In genomic region chr2:170369894-170370293, GRCh38 we compare ENCODE assay signal across 8 cellular contexts.
A peak's percentile ranks its signal among the peaks of the same experiment; 100 is the strongest.
DNase-seq lines count a peak whose midpoint lies in the region; ATAC-seq, FAIRE-seq and TF ChIP-seq lines count a peak whose summit lies in the region.

No MANE protein-coding gene starts in this region.

- peaks cover 7% of the 10 kb centered on the region for H3K4me1 Mint-ChIP-seq in stimulated activated memory B cell treated with anti-CD40 and anti-IgM and Interleukin-4, amounts not matched to agents 10 μg/mL and 1 μg/mL and 100 μg/mL, for 72 hours

- H3K36me3 ChIP-seq in A673 (ENCODE audit: insufficient read depth, low read length, poor library complexity, severe bottlenecking) = no peaks in the 10 kb centered on the region

- TF ChIP-seq CTCF in A673 (conservative IDR thresholded peaks at IDR 0.05; ENCODE audit: low read depth, low read length) (peak; percentile 54; the same call in 1 of the 2 replicates), RWPE1 (conservative IDR thresholded peaks at IDR 0.05; ENCODE audit: low read depth) (peak; percentile 35)

- intact Hi-C loops in A673 (cut with micrococcal nuclease; ENCODE audit: unreplicated experiment) = loop anchor here (5.0 kb wide), 1 partner anchor 918 kb away; no protein-coding TSS in a partner anchor

- H3K4me1 ChIP-seq in A673 (ENCODE audit: insufficient read depth, low read length, poor library complexity, severe bottlenecking) = no peaks in the 10 kb centered on the region

- no peaks in the 10 kb centered on the region for H3K36me3 Mint-ChIP-seq in stimulated activated memory B cell treated with anti-CD40 and anti-IgM and Interleukin-4, amounts not matched to agents 10 μg/mL and 1 μg/mL and 100 μg/mL, for 72 hours

- H3K27me3 Mint-ChIP-seq in stimulated activated memory B cell treated with anti-CD40 and anti-IgM and Interleukin-4, amounts not matched to agents 10 μg/mL and 1 μg/mL and 100 μg/mL, for 72 hours = peaks cover 55% of the 10 kb centered on the region

- H3K9me3 Mint-ChIP-seq in stimulated activated memory B cell treated with anti-CD40 and anti-IgM and Interleukin-4, amounts not matched to agents 10 μg/mL and 1 μg/mL and 100 μg/mL, for 72 hours = no peaks in the 10 kb centered on the region

- no peak overlapping the region for H3K27ac ChIP-seq in A673 (ENCODE audit: low read depth, low read length, poor library complexity, severe bottlenecking)
- no peak overlapping the region for H3K27ac ChIP-seq in RWPE1
- no peak overlapping the region for H3K27ac ChIP-seq in substantia nigra (ENCODE audit: low read depth, low read length, poor library complexity, severe bottlenecking)

- peak; percentile 67 for DNase-seq in A673 (ENCODE audit: low spot score)
- peak; percentile 73 for DNase-seq in HT-29 (ENCODE audit: low spot score)
- peak; percentile 25 for DNase-seq in RWPE1 (ENCODE audit: low spot score)
- no peak for DNase-seq in frontal cortex (ENCODE audit: low spot score in 2 of 2)
- no peak for DNase-seq in mesenteric fat pad (ENCODE audit: low spot score)
- DNase-seq in substantia nigra (lab: John Stamatoyannopoulos, UW) = no peak

- BruUV-seq in A673 (replicated peaks; lab: Mats Ljungman, UMichigan) = no TSS peak

- no peak overlapping the region for H3K4me3 Mint-ChIP-seq in stimulated activated memory B cell treated with anti-CD40 and anti-IgM and Interleukin-4, amounts not matched to agents 10 μg/mL and 1 μg/mL and 100 μg/mL, for 72 hours

- peak; percentile 72 for FAIRE-seq in frontal cortex (lab: Jason Lieb, UNC)

- CTCF ChIA-PET in A673 (lab: Charles Lee) = interaction anchor here (0.6 to 1.7 kb wide), 4 partner anchors 46 to 949 kb away, joined by 3 to 6 read pairs (median 4); no protein-coding TSS in a partner anchor
- CTCF ChIA-PET in RWPE1 (lab: Yijun Ruan, JAX) = interaction anchor here (0.6 to 3.0 kb wide), 11 partner anchors 9 to 593 kb away, joined by 3 to 18 read pairs (median 5); no protein-coding TSS in a partner anchor

- H3K27me3 ChIP-seq in A673 (replicated peaks; ENCODE audit: insufficient read depth, low read depth, low read length, poor library complexity) = peaks cover 43% of the 10 kb centered on the region

- ATAC-seq in stimulated activated memory B cell treated with anti-CD40 and anti-IgM and Interleukin-4, amounts not matched to agents 10 μg/mL and 1 μg/mL and 100 μg/mL, for 72 hours = no peak
- no peak for ATAC-seq in GM18873 (IDR thresholded peaks at IDR 0.05; ENCODE audit: low FRiP score, unreplicated experiment)

- POLR2A ChIA-PET in A673 (lab: Charles Lee; ENCODE audit: low non-redundant PET) = no interaction called here
- POLR2A ChIA-PET in RWPE1 (lab: Yijun Ruan, JAX; ENCODE audit: low non-redundant PET) = no interaction called here

- H3K27ac Mint-ChIP-seq in stimulated activated memory B cell treated with anti-CD40 and anti-IgM and Interleukin-4, amounts not matched to agents 10 μg/mL and 1 μg/mL and 100 μg/mL, for 72 hours = no peak overlapping the region

- no peaks in the 10 kb centered on the region for H3K9me3 ChIP-seq in A673 (ENCODE audit: low read depth, low read length, poor library complexity, severe bottlenecking)

- no peak overlapping the region for H3K4me3 ChIP-seq in A673 (ENCODE audit: low read depth, low read length, poor library complexity, severe bottlenecking)

Comparison
In these comparisons a context has a peak if more than half of its experiments do, and no peak if none do; other contexts are left out.
1. DNase-seq: peak in A673 (single experiment), HT-29 (single experiment) and RWPE1 (single experiment); none in frontal cortex (0 of 2), mesenteric fat pad (single experiment) and substantia nigra (0 of 49).